Comparison of ENCODE assay signal across 12 cellular contexts in genomic region chr3:50156991-50157493, GRCh38. TPM values are rescaled to one million over a fixed set of nuclear protein-coding genes. Genes with fewer than 3 reads are reported as not detected.
DNase-seq lines count a peak whose midpoint lies in the region; ATAC-seq, FAIRE-seq and TF ChIP-seq lines count a peak whose summit lies in the region.
"Had no signal": no experiment of that assay in that cellular context is flagged by ENCODE, and none has a peak within 500 bp of the region (broad histone marks: within the 10 kb centered on the region; RNA-seq: fewer than 3 reads in every experiment).

No MANE protein-coding gene starts in this region.

- 66% methylated on average over 13 of the region's 13 CpGs for WGBS in liver

- H3K9me3 ChIP-seq in liver (ENCODE audit: control insufficient read depth in 4 of 4, low read length in 3 of 4) (no peaks in the 10 kb centered on the region), tibial artery (no peaks in the 10 kb centered on the region), MM.1S (replicated peaks; ENCODE audit: insufficient read depth, low read length) (no peaks in the 10 kb centered on the region)

- TF ChIP-seq RAD21 in liver (IDR thresholded peaks at IDR 0.05) = no peak

- DNase-seq in DMS79 treated with DMSO at 0.1 percent for 48 hours (lab: John Stamatoyannopoulos, UW) = peak; percentile 45
- no peak for DNase-seq in DMS79 (lab: John Stamatoyannopoulos, UW)
- no peak for DNase-seq in bronchial epithelial cell (ENCODE audit: low read depth)
- no peak for DNase-seq in tibial artery
- DNase-seq in HUDEP-2 (lab: John Stamatoyannopoulos, UW; ENCODE audit: unreplicated experiment in 76 of 76) = no peak
- no peak for DNase-seq in MM.1S
- DNase-seq: activated T-cell treated with anti-CD3 and anti-CD28 coated beads for 4 hours had no signal

- no peaks in the 10 kb centered on the region for H3F3A ChIP-seq in MM.1S (ENCODE audit: insufficient read depth, low read length)

- H3K9me2 ChIP-seq in MM.1S (replicated peaks; ENCODE audit: insufficient read depth, low read length) = no peaks in the 10 kb centered on the region

- TF ChIP-seq CTCF in bronchial epithelial cell (IDR thresholded peaks at IDR 0.05; ENCODE audit: insufficient read depth, low read length, severe bottlenecking) (no peak), liver (IDR thresholded peaks at IDR 0.05; ENCODE audit: low read depth, low read length, missing input control) (no peak), tibial artery (IDR thresholded peaks at IDR 0.05) (no peak), MM.1S (IDR thresholded peaks at IDR 0.05; ENCODE audit: low read length) (no peak)

- H3K4me3 ChIP-seq in bronchial epithelial cell (ENCODE audit: low read depth, low read length) (peak overlapping the region; percentile 70), liver (ENCODE audit: low read depth in 1 of 3, low read length in 3 of 3) (no peak overlapping the region), tibial artery (peak overlapping the region; percentile 54 to 58), MM.1S (ENCODE audit: low read length) (no peak overlapping the region)

- peak overlapping the region; percentile 16 to 46 for H3K27ac ChIP-seq in liver (ENCODE audit: low read depth in 1 of 2, low read length in 2 of 2)
- peak overlapping the region; percentile 39 to 87 for H3K27ac ChIP-seq in tibial artery
- no peak overlapping the region for H3K27ac ChIP-seq in MM.1S (ENCODE audit: low read length)

- H3K4me2 ChIP-seq in MM.1S (ENCODE audit: low read depth, low read length) = no peak overlapping the region

- H3K36me3 ChIP-seq in bronchial epithelial cell (ENCODE audit: control insufficient read depth, insufficient read depth, low read length) (peaks cover 25% of the 10 kb centered on the region), liver (ENCODE audit: control insufficient read depth in 4 of 4, insufficient read depth in 3 of 4, low read depth in 1 of 4, low read length in 3 of 4) (no peaks in the 10 kb centered on the region), tibial artery (peaks cover 0 to 10% (median 0%) of the 10 kb centered on the region in 3 donors), MM.1S (replicated peaks; ENCODE audit: insufficient read depth, low read length) (no peaks in the 10 kb centered on the region)

- no peak for ATAC-seq in GM18907 (IDR thresholded peaks at IDR 0.05; ENCODE audit: unreplicated experiment)

- H3K9ac ChIP-seq in liver (ENCODE audit: low read depth in 1 of 2, low read length in 2 of 2) = no peak overlapping the region
- no peak overlapping the region for H3K9ac ChIP-seq in MM.1S (ENCODE audit: low read length)

- no peak for FAIRE-seq in bronchial epithelial cell (lab: Jason Lieb, UNC)
- FAIRE-seq: A204.1 had no signal

- intact Hi-C loops in tibial artery (cut with DNase I; ENCODE audit: low total_unique reads) = no loop called here

- no peaks in the 10 kb centered on the region for H4K20me1 ChIP-seq in MM.1S (ENCODE audit: insufficient read depth, low read length)

- H3K27me3 ChIP-seq in bronchial epithelial cell (ENCODE audit: control insufficient read depth, insufficient read depth, low read length) (no peaks in the 10 kb centered on the region), liver (ENCODE audit: control insufficient read depth in 4 of 4, insufficient read depth in 4 of 4, low read length in 3 of 4) (no peaks in the 10 kb centered on the region), tibial artery (no peaks in the 10 kb centered on the region), MM.1S (replicated peaks; ENCODE audit: insufficient read depth, low read length) (peaks cover 83% of the 10 kb centered on the region)

- H3K4me1 ChIP-seq in liver (ENCODE audit: control insufficient read depth in 4 of 4, insufficient read depth in 4 of 4, low read length in 3 of 4) (peaks cover 3 to 17% (median 9%) of the 10 kb centered on the region in 4 donors), tibial artery (peaks cover 0 to 79% (median 71%) of the 10 kb centered on the region in 4 donors), MM.1S (ENCODE audit: low read length) (0 out of 2 replicates have a peak, but pooled peaks cover 4% of the 10 kb centered on the region)

- no peak overlapping the region for H2AFZ ChIP-seq in MM.1S (ENCODE audit: low read length)

- no peaks in the 10 kb centered on the region for H3K79me2 ChIP-seq in MM.1S (ENCODE audit: low read length)

TF ChIP-seq in liver, 16 proteins besides CTCF, POLR2A, EP300 and RAD21:
- no peak for TF ChIP-seq RXRA (IDR thresholded peaks at IDR 0.05)
- TF ChIP-seq, protein P1, sequence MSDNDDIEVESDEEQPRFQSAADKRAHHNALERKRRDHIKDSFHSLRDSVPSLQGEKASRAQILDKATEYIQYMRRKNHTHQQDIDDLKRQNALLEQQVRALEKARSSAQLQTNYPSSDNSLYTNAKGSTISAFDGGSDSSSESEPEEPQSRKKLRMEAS (IDR thresholded peaks at IDR 0.05) = no peak

RNA-seq across cellular contexts. Expression of gene SEMA3F, which starts 1.9 kb away (rescaled TPM):
- total RNA-seq in bronchial epithelial cell (35.5 and 76.0 TPM in 2 replicates), liver (1 to 10 TPM; 1.6 to 4.8 TPM)
- 1 to 10 TPM in 1 of 2 donors, under 1 TPM in 1; 0.60 to 2.7 TPM for polyA plus RNA-seq in liver

RNA-seq across cellular contexts. Expression of gene GNAT1, which starts 34.4 kb away (rescaled TPM):
- total RNA-seq in bronchial epithelial cell (0.26 TPM in 1 of 2 replicates, not detected in the other), liver (under 1 TPM in 1 of 2 donors, not detected in 1; 0.08 TPM)
- not detected for polyA plus RNA-seq in liver
- total RNA-seq: glomerular endothelial cell, RPMI7951 had no signal

RNA-seq across cellular contexts. Expression of gene SLC38A3, which starts 48.0 kb away (rescaled TPM):
- total RNA-seq in bronchial epithelial cell (not detected in 2 replicates), liver (100 to 1,000 TPM in 1 of 2 donors, 10 to 100 TPM in 1; 98.1 to 166 TPM)
- 100 to 1,000 TPM; 114 to 180 TPM for polyA plus RNA-seq in liver
- total RNA-seq: glomerular endothelial cell, RPMI7951 had no signal

Comparison
In these comparisons a context has a peak if more than half of its experiments do, and no peak if none do; other contexts are left out.
1. H3K4me3 ChIP-seq: peak in bronchial epithelial cell (single experiment) and tibial artery (2 of 2); none in liver (0 of 3) and MM.1S (single experiment).
2. RNA of gene SLC38A3, which starts 48.0 kb away (total RNA-seq): 98.1 to 166 TPM in liver; not detected in bronchial epithelial cell; every median in the first group is over 10 times any median in the second.